1 cellular context compared by ENCODE assay signal in genomic region chr6:25962368-25963127, GRCh38.
A peak's percentile ranks its signal among the peaks of the same experiment; 100 is the strongest.
TF ChIP-seq lines count a peak whose summit lies in the region.

TSS of gene TRIM38 (plus strand) at chr6:25962802. CDS start at chr6:25966523, 3,721 bp downstream.

TF ChIP-seq in HepG2, 621 proteins besides CTCF, POLR2A, EP300 and RAD21 (continued from another document and continues in another):
- TF ChIP-seq ZHX1 (CRISPR knock-in tag; IDR thresholded peaks at IDR 0.05; ENCODE audit: low read depth) (no peak), PLSCR1 (CRISPR knock-in tag; IDR thresholded peaks at IDR 0.05; ENCODE audit: borderline replicate concordance) (no peak), ZKSCAN8 (CRISPR knock-in tag; IDR thresholded peaks at IDR 0.05; ENCODE audit: borderline replicate concordance) (0 out of 2 replicates have a peak, but pooled peaks have one; percentile 29), GABPB1 (CRISPR knock-in tag; IDR thresholded peaks at IDR 0.05) (peak; percentile 48), ZNF558 (CRISPR knock-in tag; IDR thresholded peaks at IDR 0.05; ENCODE audit: borderline replicate concordance) (no peak), KAT7 (CRISPR knock-in tag; IDR thresholded peaks at IDR 0.05; ENCODE audit: borderline replicate concordance) (peak; percentile 67; the same call in 1 of the 2 replicates), RBFOX2 (IDR thresholded peaks at IDR 0.05; ENCODE audit: low read depth, low read length) (0 out of 2 replicates have a peak, but pooled peaks have one; percentile 27), DRAP1 (CRISPR knock-in tag; IDR thresholded peaks at IDR 0.05) (peak; percentile 69), DR1 (CRISPR knock-in tag; IDR thresholded peaks at IDR 0.05) (no peak), PHF21A (CRISPR knock-in tag; IDR thresholded peaks at IDR 0.05) (no peak), USF2 (IDR thresholded peaks at IDR 0.05; ENCODE audit: low read depth, low read length) (no peak), USF2 (CRISPR knock-in tag; IDR thresholded peaks at IDR 0.05; ENCODE audit: borderline replicate concordance) (peak; percentile 36; the same call in 1 of the 2 replicates), HNRNPL (IDR thresholded peaks at IDR 0.05; ENCODE audit: low read depth, low read length) (no peak), ZSCAN31 (CRISPR knock-in tag; IDR thresholded peaks at IDR 0.05; ENCODE audit: low read depth) (no peak), MAFF (IDR thresholded peaks at IDR 0.05; ENCODE audit: low read depth, low read length) (peak; percentile 39; the same call in 1 of the 2 replicates), RELA (CRISPR knock-in tag; IDR thresholded peaks at IDR 0.05) (no peak), SIN3B (IDR thresholded peaks at IDR 0.05; ENCODE audit: low read length) (no peak), EZH2 (conservative IDR thresholded peaks at IDR 0.05; ENCODE audit: low read depth, low read length) (no peak), ZBTB38 (CRISPR knock-in tag; IDR thresholded peaks at IDR 0.05) (no peak), ZHX2 (IDR thresholded peaks at IDR 0.05; ENCODE audit: low read depth) (no peak), ZHX2 (CRISPR knock-in tag; IDR thresholded peaks at IDR 0.05; ENCODE audit: borderline replicate concordance) (no peak), POLR2AphosphoS5 (IDR thresholded peaks at IDR 0.05; ENCODE audit: low read depth, low read length) (peak; percentile 83), KDM5A (IDR thresholded peaks at IDR 0.05; ENCODE audit: borderline replicate concordance, low read length) (no peak), NAIF1 (CRISPR knock-in tag; IDR thresholded peaks at IDR 0.05; ENCODE audit: borderline replicate concordance) (0 out of 2 replicates have a peak, but pooled peaks have one; percentile 34), ZBTB46 (CRISPR knock-in tag; IDR thresholded peaks at IDR 0.05; ENCODE audit: borderline replicate concordance) (no peak), DPF2 (CRISPR knock-in tag; IDR thresholded peaks at IDR 0.05; ENCODE audit: borderline replicate concordance, low read depth) (no peak), PRDM4 (CRISPR knock-in tag; IDR thresholded peaks at IDR 0.05; ENCODE audit: borderline replicate concordance) (no peak), PATZ1 (CRISPR knock-in tag; IDR thresholded peaks at IDR 0.05) (peak; percentile 24; the same call in 1 of the 2 replicates), BATF2 (CRISPR knock-in tag; IDR thresholded peaks at IDR 0.05) (no peak), ZMYM2 (CRISPR knock-in tag; IDR thresholded peaks at IDR 0.05) (no peak), ZNF788 (CRISPR knock-in tag; IDR thresholded peaks at IDR 0.05; ENCODE audit: borderline replicate concordance) (no peak), ZNF512B (CRISPR knock-in tag; IDR thresholded peaks at IDR 0.05; ENCODE audit: borderline replicate concordance) (no peak)
